1 cellular context compared by ENCODE assay signal in genomic region chr17:82810644-82811430, GRCh38.
TF ChIP-seq lines count a peak whose summit lies in the region.

No MANE protein-coding gene starts in this region.

TF ChIP-seq in endothelial cell of umbilical vein, 7 proteins besides CTCF, POLR2A, EP300 and RAD21:
- TF ChIP-seq JUN (IDR thresholded peaks at IDR 0.05; ENCODE audit: borderline replicate concordance, insufficient read depth, insufficient read length, low read depth) (no peak), MYC (IDR thresholded peaks at IDR 0.05; ENCODE audit: low read depth, low read length) (no peak), MAX (IDR thresholded peaks at IDR 0.05; ENCODE audit: insufficient read depth, insufficient read length) (no peak), POLR2AphosphoS5 (IDR thresholded peaks at IDR 0.05; ENCODE audit: insufficient read depth, low read depth, low read length) (no peak), GATA2 (IDR thresholded peaks at IDR 0.05; ENCODE audit: insufficient read depth, insufficient read length, low read depth, low read length) (no peak), FOS (IDR thresholded peaks at IDR 0.05; ENCODE audit: borderline replicate concordance, insufficient read depth, low read length) (no peak), EZH2 (IDR thresholded peaks at IDR 0.05; ENCODE audit: borderline replicate concordance, low read depth, low read length, severe bottlenecking) (no peak)
